Comparison of ENCODE assay signal across 1 cellular context in genomic region chr1:227780101-227781044, GRCh38.
A peak's percentile ranks its signal among the peaks of the same experiment; 100 is the strongest.
TF ChIP-seq lines count a peak whose summit lies in the region.

No MANE protein-coding gene starts in this region.

TF ChIP-seq in HepG2, 621 proteins besides CTCF, POLR2A, EP300 and RAD21:
- no peak for TF ChIP-seq ZNF737 (CRISPR knock-in tag; IDR thresholded peaks at IDR 0.05; ENCODE audit: borderline replicate concordance)
- peak; percentile 41 for TF ChIP-seq AGO2 (optimal IDR thresholded peaks at IDR 0.05; ENCODE audit: low read depth, low read length)
- no peak for TF ChIP-seq AKNA (CRISPR knock-in tag; IDR thresholded peaks at IDR 0.05; ENCODE audit: borderline replicate concordance)
- no peak for TF ChIP-seq SMARCE1 (IDR thresholded peaks at IDR 0.05; ENCODE audit: borderline replicate concordance)
- no peak for TF ChIP-seq RARG (CRISPR knock-in tag; IDR thresholded peaks at IDR 0.05; ENCODE audit: low read depth)
